In genomic region chr15:66704019-66704782, GRCh38 we compare ENCODE assay signal across 8 cellular contexts. TPM values are rescaled to one million over a fixed set of nuclear protein-coding genes. Genes with fewer than 3 reads are reported as not detected.
DNase-seq lines count a peak whose midpoint lies in the region; ATAC-seq, FAIRE-seq and TF ChIP-seq lines count a peak whose summit lies in the region.

No MANE protein-coding gene starts in this region.

- peak overlapping the region; percentile 75 for H3K4me2 ChIP-seq in DOHH2 (ENCODE audit: low read length)
- peak overlapping the region; percentile 88 for H3K4me2 ChIP-seq in OCI-LY7 (ENCODE audit: low read length)

- H3K36me3 ChIP-seq in DOHH2 (ENCODE audit: control insufficient read depth, low read length), result no peaks in the 10 kb centered on the region
- H3K36me3 ChIP-seq in OCI-LY7 (ENCODE audit: insufficient read depth, low read length), result no peaks in the 10 kb centered on the region
- no peaks in the 10 kb centered on the region for H3K36me3 ChIP-seq in pancreas

- no peak overlapping the region for H2AFZ ChIP-seq in OCI-LY7 (ENCODE audit: low read length)

- no peaks in the 10 kb centered on the region for H3K9me3 ChIP-seq in DOHH2 (ENCODE audit: control insufficient read depth, insufficient read depth, low read length)
- no peaks in the 10 kb centered on the region for H3K9me3 ChIP-seq in OCI-LY7 (ENCODE audit: low read length)
- no peaks in the 10 kb centered on the region for H3K9me3 ChIP-seq in pancreas

- intact Hi-C loops in OCI-LY7 (cut with micrococcal nuclease; ENCODE audit: unreplicated experiment) (loop anchor here (5.0 to 10.0 kb wide), 5 partner anchors 133 to 412 kb away; partner anchors contain the start of genes DIS3L, RPL4 and ZWILCH), pancreas (cut with DNase I) (loop anchor here in 1 of 3 donors (5.0 kb wide), 1 partner anchor 63 kb away; no protein-coding TSS in a partner anchor)

- H3K27ac ChIP-seq in DOHH2 (ENCODE audit: low read depth, low read length), result no peak overlapping the region
- peak overlapping the region; percentile 9 for H3K27ac ChIP-seq in OCI-LY7 (ENCODE audit: low read depth, low read length, poor library complexity, severe bottlenecking)
- H3K27ac ChIP-seq in pancreas, result no peak overlapping the region

- H3K4me1 ChIP-seq in DOHH2 (ENCODE audit: control insufficient read depth, low read length), result peaks cover 31% of the 10 kb centered on the region
- peaks cover 30% of the 10 kb centered on the region for H3K4me1 ChIP-seq in OCI-LY7 (ENCODE audit: insufficient read depth, low read length, poor library complexity, severe bottlenecking)
- H3K4me1 ChIP-seq in pancreas, result peaks cover 0 to 31% (median 0%) of the 10 kb centered on the region in 3 donors

- BruUV-seq in OCI-LY7 (replicated peaks; lab: Mats Ljungman, UMichigan), result no TSS peak

- WGBS in pancreas, 2 donors, result 9 to 11% methylated on average over 22 to 30 of the region's 30 CpGs

- DNase-seq in OCI-LY7 (ENCODE audit: low spot score), result peak; percentile 60
- no peak for DNase-seq in epithelial cell of proximal tubule (ENCODE audit: low read depth)
- DNase-seq in pancreas, result peak in 1 of 6 donors; percentile 42
- DNase-seq in NAMALWA (ENCODE audit: low spot score), result no peak
- no peak for DNase-seq in NCI-H524 (lab: John Stamatoyannopoulos, UW)
- DNase-seq in DMS114 treated with DMSO at 0.1 percent for 48 hours (lab: John Stamatoyannopoulos, UW; ENCODE audit: unreplicated experiment), result no peak
- DNase-seq in GF-D8 (lab: John Stamatoyannopoulos, UW), result no peak

- CTCF ChIA-PET in OCI-LY7 (lab: Charles Lee; ENCODE audit: unreplicated experiment), result no interaction called here

- no peaks in the 10 kb centered on the region for H3K9me2 ChIP-seq in DOHH2 (replicated peaks; ENCODE audit: control insufficient read depth, low read length)
- no peaks in the 10 kb centered on the region for H3K9me2 ChIP-seq in OCI-LY7 (ENCODE audit: insufficient read depth, low read length)

- H3F3A ChIP-seq in DOHH2 (ENCODE audit: control insufficient read depth, insufficient read depth), result peaks cover 3% of the 10 kb centered on the region; the same call in 1 of the 2 replicates

- POLR2A ChIA-PET in OCI-LY7 (lab: Charles Lee), result interaction anchor here (1.2 to 2.2 kb wide), 3 partner anchors 10 to 12 kb away, joined by 5 to 17 read pairs (median 16); no protein-coding TSS in a partner anchor

- H3K27me3 ChIP-seq in DOHH2 (ENCODE audit: control insufficient read depth, low read length) (peaks cover 37% of the 10 kb centered on the region), pancreas (no peaks in the 10 kb centered on the region)

- H4K20me1 ChIP-seq in DOHH2 (ENCODE audit: control insufficient read depth, insufficient read depth, low read depth, low read length), result peaks cover 10% of the 10 kb centered on the region; the same call in 1 of the 2 replicates
- no peaks in the 10 kb centered on the region for H4K20me1 ChIP-seq in OCI-LY7 (ENCODE audit: insufficient read depth, low read length)

- ATAC-seq in pancreas, result no peak

- TF ChIP-seq CTCF in DOHH2 (IDR thresholded peaks at IDR 0.05; ENCODE audit: low read depth, low read length, poor library complexity, severe bottlenecking) (no peak), OCI-LY7 (conservative IDR thresholded peaks at IDR 0.05; ENCODE audit: low read length) (no peak; the same call in 1 of the 2 replicates), epithelial cell of proximal tubule (conservative IDR thresholded peaks at IDR 0.05; ENCODE audit: low read depth, low read length) (no peak), pancreas (IDR thresholded peaks at IDR 0.05) (no peak)

- H3K79me2 ChIP-seq in DOHH2 (ENCODE audit: control insufficient read depth, low read length) (no peaks in the 10 kb centered on the region), OCI-LY7 (ENCODE audit: insufficient read depth, low read depth, low read length) (no peaks in the 10 kb centered on the region)

- H3K4me3 ChIP-seq in DOHH2 (ENCODE audit: low read length) (peak overlapping the region; percentile 73), OCI-LY7 (ENCODE audit: low read depth, low read length, poor library complexity, severe bottlenecking) (peak overlapping the region; percentile 77), epithelial cell of proximal tubule (ENCODE audit: low read depth, low read length) (peak overlapping the region; percentile 57), pancreas (peak overlapping the region; percentile 67 to 73 (median 68))

- FAIRE-seq in pancreas (lab: Jason Lieb, UNC), result no peak

RNA-seq across cellular contexts. Expression of gene SMAD6, which starts 2.2 kb away (rescaled TPM):
- 15.3 and 16.1 TPM in 2 replicates for total RNA-seq in OCI-LY7 (2014; rRNA removed; shearing (Covaris generic))
- total RNA-seq in OCI-LY7 (2022) (11.8 and 14.6 TPM in 2 replicates), epithelial cell of proximal tubule (10.8 and 22.1 TPM in 2 replicates), pancreas (10 to 100 TPM in 1 of 6 donors, 1 to 10 TPM in 5; 2.8 to 13.1 (median 3.7) TPM)
- polyA plus RNA-seq in pancreas, result 1 to 10 TPM; 2.6 to 2.7 TPM
